ENCODE assay signal across 13 cellular contexts in genomic region chr17:81229666-81229920, GRCh38. TPM values are rescaled to one million over a fixed set of nuclear protein-coding genes. Genes with fewer than 3 reads are reported as not detected.
DNase-seq lines count a peak whose midpoint lies in the region; ATAC-seq and TF ChIP-seq lines count a peak whose summit lies in the region.
"Had no signal": no experiment of that assay in that cellular context is flagged by ENCODE, and none has a peak within 500 bp of the region (broad histone marks: within the 10 kb centered on the region; RNA-seq: fewer than 3 reads in every experiment).

No MANE protein-coding gene starts in this region.

- H3K4me3 ChIP-seq in GM06990 (replicated peaks; ENCODE audit: low read depth, low read length) = no peak overlapping the region
- H3K4me3 ChIP-seq: A549, GM23248 had no signal

- peaks cover 9% of the 10 kb centered on the region for H3K27me3 Mint-ChIP-seq in glutamatergic neuron (ENCODE audit: unreplicated experiment)
- H3K27me3 Mint-ChIP-seq in stimulated activated naive B cell treated with anti-CD40 and anti-IgM and Interleukin-4, amounts not matched to agents 10 μg/mL and 1 μg/mL and 100 μg/mL, for 72 hours = no peaks in the 10 kb centered on the region
- no peaks in the 10 kb centered on the region for H3K27me3 Mint-ChIP-seq in CD4-positive, alpha-beta T cell

- intact Hi-C loops in posterior vena cava (cut with DNase I) = no loop called here
- intact Hi-C loops in CD4-positive, alpha-beta T cell (cut with DNase I, micrococcal nuclease) = no loop called here

- H3K36me3 ChIP-seq in GM06990 (ENCODE audit: control insufficient read depth, insufficient read depth, low read length) = peaks cover 21% of the 10 kb centered on the region

- H3K9me3 Mint-ChIP-seq in glutamatergic neuron (ENCODE audit: unreplicated experiment) = peaks cover 10% of the 10 kb centered on the region
- H3K9me3 Mint-ChIP-seq in stimulated activated naive B cell treated with anti-CD40 and anti-IgM and Interleukin-4, amounts not matched to agents 10 μg/mL and 1 μg/mL and 100 μg/mL, for 72 hours = no peaks in the 10 kb centered on the region
- no peaks in the 10 kb centered on the region for H3K9me3 Mint-ChIP-seq in CD4-positive, alpha-beta T cell
- H3K9me3 Mint-ChIP-seq: CD8-positive, alpha-beta memory T cell had no signal

- peaks cover 4% of the 10 kb centered on the region for H3K4me1 Mint-ChIP-seq in glutamatergic neuron (ENCODE audit: low read depth, unreplicated experiment)
- peaks cover 22 to 29% of the 10 kb centered on the region in 2 donors for H3K4me1 Mint-ChIP-seq in stimulated activated naive B cell treated with anti-CD40 and anti-IgM and Interleukin-4, amounts not matched to agents 10 μg/mL and 1 μg/mL and 100 μg/mL, for 72 hours
- H3K4me1 Mint-ChIP-seq in CD4-positive, alpha-beta T cell (ENCODE audit: low read depth) = peaks cover 13% of the 10 kb centered on the region

- H3K27ac ChIP-seq in RWPE1 (0 out of 2 replicates have a peak overlapping the region, but pooled peaks have one; percentile 0), substantia nigra (ENCODE audit: low read depth, low read length, poor library complexity, severe bottlenecking) (no peak overlapping the region)
- H3K27ac ChIP-seq in CD4-positive, alpha-beta T cell (ENCODE audit: low read depth, low read length) = no peak overlapping the region
- H3K27ac ChIP-seq: A549, GM23248 had no signal

- peak overlapping the region; percentile 47 for H3K4me3 Mint-ChIP-seq in glutamatergic neuron (ENCODE audit: unreplicated experiment)
- H3K4me3 Mint-ChIP-seq in stimulated activated naive B cell treated with anti-CD40 and anti-IgM and Interleukin-4, amounts not matched to agents 10 μg/mL and 1 μg/mL and 100 μg/mL, for 72 hours = no peak overlapping the region
- no peak overlapping the region for H3K4me3 Mint-ChIP-seq in CD4-positive, alpha-beta T cell

- no peaks in the 10 kb centered on the region for H3K27me3 ChIP-seq in GM06990 (replicated peaks; ENCODE audit: control insufficient read depth, insufficient read depth, low read length)
- H3K27me3 ChIP-seq in CD4-positive, alpha-beta T cell (ENCODE audit: control insufficient read depth, insufficient read depth, low read length) = no peaks in the 10 kb centered on the region

- no peak overlapping the region for H3K27ac Mint-ChIP-seq in glutamatergic neuron (ENCODE audit: unreplicated experiment)
- peak overlapping the region; percentile 75 for H3K27ac Mint-ChIP-seq in stimulated activated naive B cell treated with anti-CD40 and anti-IgM and Interleukin-4, amounts not matched to agents 10 μg/mL and 1 μg/mL and 100 μg/mL, for 72 hours
- no peak overlapping the region for H3K27ac Mint-ChIP-seq in CD4-positive, alpha-beta T cell
- H3K27ac Mint-ChIP-seq: CD8-positive, alpha-beta memory T cell had no signal

- H3K36me3 Mint-ChIP-seq in glutamatergic neuron (ENCODE audit: unreplicated experiment) = peaks cover 15% of the 10 kb centered on the region
- peaks cover 23 to 26% of the 10 kb centered on the region in 2 donors for H3K36me3 Mint-ChIP-seq in stimulated activated naive B cell treated with anti-CD40 and anti-IgM and Interleukin-4, amounts not matched to agents 10 μg/mL and 1 μg/mL and 100 μg/mL, for 72 hours
- H3K36me3 Mint-ChIP-seq in CD4-positive, alpha-beta T cell (ENCODE audit: low read depth) = peaks cover 30% of the 10 kb centered on the region

- CTCF ChIA-PET in RWPE1 (lab: Yijun Ruan, JAX) = interaction anchor here (0.6 kb wide), 1 partner anchor 127 kb away, joined by 6 read pairs; no protein-coding TSS in a partner anchor
- CTCF ChIA-PET in CD4-positive, alpha-beta T cell (lab: Charles Lee) = no interaction called here

- POLR2A ChIA-PET in RWPE1 (lab: Yijun Ruan, JAX; ENCODE audit: low non-redundant PET) = no interaction called here
- POLR2A ChIA-PET in CD4-positive, alpha-beta T cell (lab: Charles Lee) = interaction anchor here (1.4 kb wide), 1 partner anchor 9 kb away, joined by 4 read pairs; the partner anchor contains the start of gene TEPSIN

- H3K9me3 ChIP-seq in CD4-positive, alpha-beta T cell (ENCODE audit: control insufficient read depth, low read length) = no peaks in the 10 kb centered on the region

- no peak for TF ChIP-seq CTCF in GM06990 (IDR thresholded peaks at IDR 0.05; ENCODE audit: insufficient read depth, low read length, poor library complexity, severe bottlenecking)
- no peak for TF ChIP-seq CTCF in RWPE1 (conservative IDR thresholded peaks at IDR 0.05; ENCODE audit: low read depth)
- TF ChIP-seq CTCF in glutamatergic neuron (IDR thresholded peaks at IDR 0.05; ENCODE audit: partially characterized antibody, unreplicated experiment) = no peak
- no peak for TF ChIP-seq CTCF in CD4-positive, alpha-beta T cell (IDR thresholded peaks at IDR 0.05)

- peak; percentile 13 for DNase-seq in GM06990 (ENCODE audit: extremely low read depth, insufficient read length)
- DNase-seq in RWPE1 (ENCODE audit: low spot score) = no peak
- no peak for DNase-seq in glutamatergic neuron
- no peak for DNase-seq in stimulated activated naive B cell treated with anti-CD40 and anti-IgM and Interleukin-4, amounts not matched to agents 10 μg/mL and 1 μg/mL and 100 μg/mL, for 72 hours
- DNase-seq in posterior vena cava (ENCODE audit: low spot score) = no peak
- DNase-seq in substantia nigra (lab: John Stamatoyannopoulos, UW) = no peak
- DNase-seq in CD4-positive, alpha-beta T cell = no peak
- DNase-seq: Caco-2; CD8-positive, alpha-beta memory T cell; GF-D8; GM23248; H7 had no signal

- no peak for ATAC-seq in stimulated activated naive B cell treated with anti-CD40 and anti-IgM and Interleukin-4, amounts not matched to agents 10 μg/mL and 1 μg/mL and 100 μg/mL, for 72 hours (replicated peaks)
- ATAC-seq in CD4-positive, alpha-beta T cell (ENCODE audit: poor library complexity) = no peak

RNA-seq across cellular contexts. Expression of gene CEP131, which starts 6.8 kb away (rescaled TPM):
- 35.1 TPM for total RNA-seq in glutamatergic neuron (ENCODE audit: unreplicated experiment)
- 1 to 10 TPM; 2.9 to 5.0 TPM for total RNA-seq in posterior vena cava
- total RNA-seq in CD4-positive, alpha-beta T cell = 10 to 100 TPM; 11.2 to 12.3 TPM

RNA-seq across cellular contexts. Expression of gene TEPSIN, which starts 9.3 kb away (rescaled TPM):
- total RNA-seq in glutamatergic neuron (ENCODE audit: unreplicated experiment) (85.7 TPM), posterior vena cava (10 to 100 TPM; 17.4 to 18.4 TPM)
- total RNA-seq in CD4-positive, alpha-beta T cell = 10 to 100 TPM; 68.2 to 74.4 TPM

RNA-seq across cellular contexts. Expression of gene NDUFAF8, which starts 9.5 kb away (rescaled TPM):
- total RNA-seq in glutamatergic neuron (ENCODE audit: unreplicated experiment) (31.5 TPM), posterior vena cava (10 to 100 TPM; 27.8 to 33.7 TPM)
- total RNA-seq in CD4-positive, alpha-beta T cell = 10 to 100 TPM; 34.6 to 38.6 TPM
